ENCODE assay signal across 23 cellular contexts in genomic region chr7:55251911-55252310, GRCh38.
"Had no signal": no experiment of that assay in that cellular context is flagged by ENCODE, and none has a peak within 500 bp of the region (broad histone marks: within the 10 kb centered on the region; RNA-seq: fewer than 3 reads in every experiment).

No MANE protein-coding gene starts in this region.

- FAIRE-seq: RCC 7860 had no signal

- DNase-seq: Karpas-422, KG1, MG63, NCI-H1092, NCI-H1105 treated with DMSO at 0.1 percent for 48 hours, NCI-H1417 treated with DMSO at 0.1 percent for 48 hours, NCI-H146, NCI-H1694 treated with DMSO at 0.1 percent for 48 hours, NCI-H1930, NCI-H2081, NCI-H2107, NCI-H2227 treated with DMSO at 0.1 percent for 48 hours, NCI-H510A, NCI-H524 treated with DMSO at 0.1 percent for 48 hours, NCI-H69, NCI-H774, Right ventricle myocardium superior, RPMI8226, SIG-M5 had no signal

- H3K27ac ChIP-seq: HL-60, SJSA1, SK-N-MC had no signal

- H3K9me3 ChIP-seq: MG63, SJSA1 had no signal

- H3K4me3 ChIP-seq: MG63, SJSA1, SK-N-MC had no signal

- H3K36me3 ChIP-seq: MG63, SJSA1 had no signal

- H3K27me3 ChIP-seq: MG63, SJSA1 had no signal
